Comparison of ENCODE assay signal across 21 cellular contexts in genomic region chr15:83695246-83695645, GRCh38. TPM values are rescaled to one million over a fixed set of nuclear protein-coding genes. Genes with fewer than 3 reads are reported as not detected.
DNase-seq lines count a peak whose midpoint lies in the region; ATAC-seq, FAIRE-seq and TF ChIP-seq lines count a peak whose summit lies in the region.
"Had no signal": no experiment of that assay in that cellular context is flagged by ENCODE, and none has a peak within 500 bp of the region (broad histone marks: within the 10 kb centered on the region; RNA-seq: fewer than 3 reads in every experiment).

No MANE protein-coding gene starts in this region.

- H2BK5ac ChIP-seq in H1 (ENCODE audit: low read depth, low read length) (no peak overlapping the region), mesendoderm (ENCODE audit: low read length) (no peak overlapping the region)

- H2BK12ac ChIP-seq in H1 (ENCODE audit: low read depth, low read length) = 0 out of 2 replicates have a peak overlapping the region, but pooled peaks have one; percentile 45

- no peak overlapping the region for H3K27ac Mint-ChIP-seq in naive thymus-derived CD4-positive, alpha-beta T cell
- no peak overlapping the region for H3K27ac Mint-ChIP-seq in T-helper 17 cell
- no peak overlapping the region for H3K27ac Mint-ChIP-seq in activated CD4-positive, alpha-beta memory T cell treated with anti-CD3 and anti-CD28 coated beads for 36 hours
- H3K27ac Mint-ChIP-seq: effector memory CD8-positive, alpha-beta T cell; T-helper 1 cell treated with Interleukin-12 subunit alpha and Interleukin-12 subunit beta and Interleukin-4 antibody, amounts not matched to agents 30 μg/mL and 1 μg/mL, for 36 hours; type B pancreatic cell had no signal

- no peak overlapping the region for H3K18ac ChIP-seq in H1 (ENCODE audit: extremely low read depth, low read length)
- H3K18ac ChIP-seq in mesendoderm (ENCODE audit: low read length) = no peak overlapping the region

- TF ChIP-seq POLR2A in H1 (IDR thresholded peaks at IDR 0.05; ENCODE audit: control extremely low read depth in 1 of 2, low read depth in 2 of 2, low read length in 2 of 2) = no peak

- no peaks in the 10 kb centered on the region for H3K4me1 Mint-ChIP-seq in naive thymus-derived CD4-positive, alpha-beta T cell
- no peaks in the 10 kb centered on the region for H3K4me1 Mint-ChIP-seq in T-helper 17 cell
- H3K4me1 Mint-ChIP-seq in activated CD4-positive, alpha-beta memory T cell treated with anti-CD3 and anti-CD28 coated beads for 36 hours (ENCODE audit: low read depth) = no peaks in the 10 kb centered on the region

- peak overlapping the region; percentile 85 for H4K91ac ChIP-seq in H1 (replicated peaks; ENCODE audit: insufficient read length, low read length)

- no peak for TF ChIP-seq EP300 in H1 (IDR thresholded peaks at IDR 0.05; ENCODE audit: borderline replicate concordance in 1 of 2, low read depth in 2 of 2, low read length in 2 of 2)

- H3K4me1 ChIP-seq in H1 (replicated peaks in 1 of 4; ENCODE audit: control insufficient read depth in 3 of 4, insufficient read depth in 4 of 4, low read length in 3 of 4) = peaks cover 3 to 14% (median 6%) of the 10 kb centered on the region in 4 experiments; a peak in 6 of 7 replicates
- H3K4me1 ChIP-seq in mesendoderm (ENCODE audit: control insufficient read depth, low read depth, low read length) = peaks cover 1% of the 10 kb centered on the region
- H3K4me1 ChIP-seq in smooth muscle cell (ENCODE audit: low read depth) = peaks cover 10% of the 10 kb centered on the region
- H3K4me1 ChIP-seq in naive thymus-derived CD4-positive, alpha-beta T cell (ENCODE audit: control insufficient read depth in 2 of 2, insufficient read depth in 2 of 2, low read length in 2 of 2) = no peaks in the 10 kb centered on the region

- no peak overlapping the region for H2BK120ac ChIP-seq in H1 (replicated peaks; ENCODE audit: low read depth, low read length)
- H2BK120ac ChIP-seq in mesendoderm (ENCODE audit: low read depth, low read length) = no peak overlapping the region

- WGBS in H1 (ENCODE audit: extremely low coverage in 1 of 2, insufficient coverage in 1 of 2, insufficient read length in 1 of 2, insufficient replicate concordance in 2 of 2, low coverage in 1 of 2, low lambda C conversion rate in 2 of 2, missing lambda C conversion rate in 1 of 2), 2 experiments = 79% methylated on average over 3 of the region's 3 CpGs; no CpG with 5 or more reads in 1 of the 2 experiments
- WGBS in mesendoderm (ENCODE audit: extremely low coverage, insufficient coverage, low lambda C conversion rate) = no CpG with 5 or more reads among the region's 3 CpGs
- 21% methylated on average over 3 of the region's 3 CpGs for WGBS in smooth muscle cell (ENCODE audit: low lambda C conversion rate)

- no peak overlapping the region for H3K14ac ChIP-seq in H1 (ENCODE audit: insufficient read length)

- no peak for FAIRE-seq in H1 (lab: Jason Lieb, UNC)
- FAIRE-seq: keratinocyte had no signal

- H4K20me1 ChIP-seq in H1 (replicated peaks in 1 of 2; ENCODE audit: control insufficient read depth in 1 of 2, insufficient read depth in 2 of 2, low read length in 2 of 2) = peaks cover 0 to 2% of the 10 kb centered on the region in 2 experiments
- no peaks in the 10 kb centered on the region for H4K20me1 ChIP-seq in smooth muscle cell (ENCODE audit: low read depth)

- peaks cover 17% of the 10 kb centered on the region for H3F3A ChIP-seq in smooth muscle cell (ENCODE audit: low read depth)

- H2AFZ ChIP-seq in H1 (ENCODE audit: low read length) (no peak overlapping the region), smooth muscle cell (ENCODE audit: low read depth) (no peak overlapping the region)

- TF ChIP-seq RAD21 in H1 (IDR thresholded peaks at IDR 0.05 in 1 of 2, conservative IDR thresholded peaks at IDR 0.05 in 1 of 2; ENCODE audit: low read depth in 2 of 2, low read length in 2 of 2) = no peak

- H3K36me3 ChIP-seq in H1 (ENCODE audit: control insufficient read depth in 2 of 4, insufficient read depth in 4 of 4, low read length in 3 of 4) (no peaks in the 10 kb centered on the region), mesendoderm (ENCODE audit: control insufficient read depth, insufficient read depth, low read length) (no peaks in the 10 kb centered on the region), smooth muscle cell (ENCODE audit: low read depth) (no peaks in the 10 kb centered on the region)
- H3K36me3 ChIP-seq in naive thymus-derived CD4-positive, alpha-beta T cell (ENCODE audit: control insufficient read depth in 2 of 3, insufficient read depth in 3 of 3, low read length in 3 of 3) = no peaks in the 10 kb centered on the region
- H3K36me3 ChIP-seq: right lobe of liver had no signal

- H3K4me2 ChIP-seq in H1 (ENCODE audit: insufficient read depth in 1 of 2, low read depth in 2 of 2, low read length in 2 of 2) = 0 out of 4 replicates have a peak overlapping the region, but pooled peaks of 1 of the 2 experiments have one; percentile 10
- no peak overlapping the region for H3K4me2 ChIP-seq in mesendoderm (ENCODE audit: low read length)
- peak overlapping the region; percentile 42 for H3K4me2 ChIP-seq in smooth muscle cell

- H3K23ac ChIP-seq in H1 (ENCODE audit: insufficient read length) (no peak overlapping the region), mesendoderm (ENCODE audit: low read length) (no peak overlapping the region)

- no peaks in the 10 kb centered on the region for H3K27me3 ChIP-seq in H1 (replicated peaks in 1 of 4; ENCODE audit: control insufficient read depth in 3 of 4, extremely low read depth in 1 of 4, insufficient read depth in 3 of 4, low read length in 3 of 4)
- no peaks in the 10 kb centered on the region for H3K27me3 ChIP-seq in mesendoderm (ENCODE audit: insufficient read depth, low read length, poor library complexity)
- H3K27me3 ChIP-seq in smooth muscle cell (ENCODE audit: low read depth) = no peaks in the 10 kb centered on the region
- H3K27me3 ChIP-seq in naive thymus-derived CD4-positive, alpha-beta T cell (ENCODE audit: control insufficient read depth in 2 of 2, insufficient read depth in 2 of 2, low read length in 2 of 2) = no peaks in the 10 kb centered on the region
- H3K27me3 ChIP-seq: right lobe of liver had no signal

- peaks cover 0 to 10% (median 1%) of the 10 kb centered on the region in 11 donors for H3K9me3 Mint-ChIP-seq in naive thymus-derived CD4-positive, alpha-beta T cell
- no peaks in the 10 kb centered on the region for H3K9me3 Mint-ChIP-seq in activated CD4-positive, alpha-beta memory T cell treated with anti-CD3 and anti-CD28 coated beads for 36 hours
- H3K9me3 Mint-ChIP-seq: T-helper 1 cell treated with Interleukin-12 subunit alpha and Interleukin-12 subunit beta and Interleukin-4 antibody, amounts not matched to agents 30 μg/mL and 1 μg/mL, for 36 hours; type B pancreatic cell had no signal

- H3K27ac ChIP-seq in RWPE1 (no peak overlapping the region), H1 (ENCODE audit: low read depth, low read length) (no peak overlapping the region), mesendoderm (ENCODE audit: low read depth, low read length) (no peak overlapping the region), smooth muscle cell (ENCODE audit: low read depth) (peak overlapping the region; percentile 45)
- no peak overlapping the region for H3K27ac ChIP-seq in naive thymus-derived CD4-positive, alpha-beta T cell (ENCODE audit: low read depth, low read length)
- H3K27ac ChIP-seq: right lobe of liver, VCaP had no signal

- POLR2A ChIA-PET in RWPE1 (lab: Yijun Ruan, JAX; ENCODE audit: low non-redundant PET) = no interaction called here
- POLR2A ChIA-PET in H1 (lab: Charles Lee; ENCODE audit: partially characterized antibody) = no interaction called here
- POLR2A ChIA-PET in naive thymus-derived CD4-positive, alpha-beta T cell (lab: Charles Lee) = no interaction called here
- POLR2A ChIA-PET in activated CD4-positive, alpha-beta memory T cell treated with anti-CD3 and anti-CD28 coated beads for 36 hours (lab: Charles Lee) = no interaction called here

- H2AK5ac ChIP-seq in H1 (ENCODE audit: low read depth, low read length) = no peak overlapping the region
- no peak overlapping the region for H2AK5ac ChIP-seq in mesendoderm (ENCODE audit: low read length)

- CTCF ChIA-PET in RWPE1 (lab: Yijun Ruan, JAX) = no interaction called here
- CTCF ChIA-PET in H1 (lab: Charles Lee; ENCODE audit: partially characterized antibody) = interaction anchor here (1.1 kb wide), 1 partner anchor 11 kb away, joined by 3 read pairs; no protein-coding TSS in a partner anchor
- CTCF ChIA-PET in naive thymus-derived CD4-positive, alpha-beta T cell (lab: Charles Lee) = no interaction called here
- CTCF ChIA-PET in activated CD4-positive, alpha-beta memory T cell treated with anti-CD3 and anti-CD28 coated beads for 36 hours (lab: Charles Lee) = no interaction called here

- H3K23me2 ChIP-seq in H1 (ENCODE audit: low read depth, low read length) = peaks cover 5% of the 10 kb centered on the region; the same call in 1 of the 2 replicates

- DNase-seq in RWPE1 (ENCODE audit: low spot score) (peak; percentile 26), H1 (ENCODE audit: low read depth in 1 of 2, low spot score in 2 of 2) (no peak), mesendoderm (peak; percentile 44), smooth muscle cell (lab: John Stamatoyannopoulos, UW; ENCODE audit: unreplicated experiment) (no peak), T-helper 17 cell (no peak), mucosa of gallbladder (ENCODE audit: low spot score) (no peak)
- no peak for DNase-seq in naive thymus-derived CD4-positive, alpha-beta T cell
- no peak for DNase-seq in activated CD4-positive, alpha-beta memory T cell treated with anti-CD3 and anti-CD28 coated beads for 36 hours
- DNase-seq: activated naive CD4-positive, alpha-beta T cell treated with Interleukin-2 at 50 U/mL for 16 hours; AML-193; anterior cingulate cortex; effector memory CD8-positive, alpha-beta T cell; NCI-H1105 treated with DMSO at 0.1 percent for 48 hours; NCI-H2107; stimulated activated naive CD4-positive, alpha-beta T cell had no signal

- H3K4me3 ChIP-seq in H1 (ENCODE audit: extremely low read depth in 1 of 4, insufficient read depth in 2 of 4, low read depth in 3 of 4, low read length in 4 of 4) (no peak overlapping the region), mesendoderm (ENCODE audit: low read length) (no peak overlapping the region), smooth muscle cell (no peak overlapping the region)
- no peak overlapping the region for H3K4me3 ChIP-seq in naive thymus-derived CD4-positive, alpha-beta T cell (ENCODE audit: low read length)
- H3K4me3 ChIP-seq: right lobe of liver had no signal

- no peaks in the 10 kb centered on the region for H3K36me3 Mint-ChIP-seq in naive thymus-derived CD4-positive, alpha-beta T cell
- no peaks in the 10 kb centered on the region for H3K36me3 Mint-ChIP-seq in T-helper 17 cell (ENCODE audit: low read depth)
- no peaks in the 10 kb centered on the region for H3K36me3 Mint-ChIP-seq in activated CD4-positive, alpha-beta memory T cell treated with anti-CD3 and anti-CD28 coated beads for 36 hours
- H3K36me3 Mint-ChIP-seq: type B pancreatic cell had no signal

- H4K5ac ChIP-seq in H1 (ENCODE audit: insufficient read length, low read depth, low read length) = no peak overlapping the region
- no peak overlapping the region for H4K5ac ChIP-seq in mesendoderm (ENCODE audit: low read length)

- H3K27me3 Mint-ChIP-seq in naive thymus-derived CD4-positive, alpha-beta T cell = peaks cover under 1 to 32% (median 13%) of the 10 kb centered on the region in 5 donors
- H3K27me3 Mint-ChIP-seq in T-helper 17 cell = no peaks in the 10 kb centered on the region
- no peaks in the 10 kb centered on the region for H3K27me3 Mint-ChIP-seq in activated CD4-positive, alpha-beta memory T cell treated with anti-CD3 and anti-CD28 coated beads for 36 hours
- H3K27me3 Mint-ChIP-seq: effector memory CD8-positive, alpha-beta T cell had no signal

- intact Hi-C loops in naive thymus-derived CD4-positive, alpha-beta T cell (cut with micrococcal nuclease) = no loop called here
- intact Hi-C loops in activated CD4-positive, alpha-beta memory T cell treated with anti-CD3 and anti-CD28 coated beads for 36 hours (cut with micrococcal nuclease) = no loop called here

- H4K8ac ChIP-seq in H1 (ENCODE audit: extremely low read depth, insufficient read depth, low read length) (no peak overlapping the region), mesendoderm (ENCODE audit: low read depth, low read length) (no peak overlapping the region)

- H2BK15ac ChIP-seq in H1 (ENCODE audit: low read length) = no peak overlapping the region
- H2BK15ac ChIP-seq in mesendoderm (replicated peaks; ENCODE audit: low read depth) = no peak overlapping the region

- H3K56ac ChIP-seq in H1 (replicated peaks; ENCODE audit: insufficient read length, low read depth, low read length) (peak overlapping the region; percentile 99), mesendoderm (ENCODE audit: low read length) (no peak overlapping the region)

- H2BK20ac ChIP-seq in H1 (ENCODE audit: low read length) = no peak overlapping the region; the same call in 1 of the 2 replicates

- no peak overlapping the region for H3K4me3 Mint-ChIP-seq in naive thymus-derived CD4-positive, alpha-beta T cell
- no peak overlapping the region for H3K4me3 Mint-ChIP-seq in T-helper 17 cell
- H3K4me3 Mint-ChIP-seq in activated CD4-positive, alpha-beta memory T cell treated with anti-CD3 and anti-CD28 coated beads for 36 hours = no peak overlapping the region
- H3K4me3 Mint-ChIP-seq: effector memory CD8-positive, alpha-beta T cell; T-helper 1 cell treated with Interleukin-12 subunit alpha and Interleukin-12 subunit beta and Interleukin-4 antibody, amounts not matched to agents 30 μg/mL and 1 μg/mL, for 36 hours; type B pancreatic cell had no signal

- no peak for TF ChIP-seq CTCF in RWPE1 (conservative IDR thresholded peaks at IDR 0.05; ENCODE audit: low read depth)
- TF ChIP-seq CTCF in H1 (IDR thresholded peaks at IDR 0.05; ENCODE audit: control extremely low read depth in 1 of 3, insufficient read depth in 1 of 3, low read depth in 1 of 3, low read length in 3 of 3) = no peak
- TF ChIP-seq CTCF in smooth muscle cell (IDR thresholded peaks at IDR 0.05; ENCODE audit: borderline replicate concordance, insufficient read depth, poor library complexity, severe bottlenecking) = no peak

- H3K9ac ChIP-seq in H1 (replicated peaks in 1 of 4; ENCODE audit: extremely low read depth in 1 of 4, low read depth in 3 of 4, low read length in 3 of 4) = no peak overlapping the region
- no peak overlapping the region for H3K9ac ChIP-seq in mesendoderm (ENCODE audit: low read length)
- H3K9ac ChIP-seq in smooth muscle cell (ENCODE audit: low read depth) = no peak overlapping the region

- ATAC-seq in naive thymus-derived CD4-positive, alpha-beta T cell = no peak
- no peak for ATAC-seq in T-helper 17 cell
- ATAC-seq: effector memory CD8-positive, alpha-beta T cell had no signal

- no peak overlapping the region for H3K4ac ChIP-seq in H1 (replicated peaks; ENCODE audit: insufficient read length, low read depth, low read length)
- H3K4ac ChIP-seq in mesendoderm (ENCODE audit: low read depth, low read length) = no peak overlapping the region

- H3K9me3 ChIP-seq in H1 (ENCODE audit: insufficient read depth in 2 of 2, low read depth in 1 of 2, low read length in 1 of 2) (no peaks in the 10 kb centered on the region), smooth muscle cell (replicated peaks; ENCODE audit: low read depth) (no peaks in the 10 kb centered on the region), T-helper 17 cell (ENCODE audit: control insufficient read depth, low read length, poor library complexity, severe bottlenecking) (no peaks in the 10 kb centered on the region)
- no peaks in the 10 kb centered on the region for H3K9me3 ChIP-seq in naive thymus-derived CD4-positive, alpha-beta T cell (ENCODE audit: control insufficient read depth in 2 of 3, low read length in 3 of 3)
- H3K9me3 ChIP-seq: right lobe of liver had no signal

- H3K79me1 ChIP-seq in H1 (ENCODE audit: low read depth, low read length) = no peaks in the 10 kb centered on the region
- no peaks in the 10 kb centered on the region for H3K79me1 ChIP-seq in mesendoderm (ENCODE audit: low read length)

- H3K79me2 ChIP-seq in H1 (ENCODE audit: control insufficient read depth in 1 of 2, insufficient read depth in 2 of 2, low read length in 2 of 2) = no peaks in the 10 kb centered on the region
- no peaks in the 10 kb centered on the region for H3K79me2 ChIP-seq in mesendoderm (ENCODE audit: control insufficient read depth, insufficient read depth, low read length)
- H3K79me2 ChIP-seq in smooth muscle cell (ENCODE audit: low read depth) = no peaks in the 10 kb centered on the region

RNA-seq across cellular contexts. Expression of gene ADAMTSL3, which starts 41.3 kb away (rescaled TPM):
- total RNA-seq in H1 (2021; fragmentation: NEBNext Ultra II Directional; extraction: Animal tissue kit (Norgen Biotek cat#: 25700)) = 0.75 and 1.4 TPM in 2 replicates
- 0.35 TPM in 2 replicates for polyA plus RNA-seq in H1 (2011; rRNA removed)
- 0.36 TPM for polyA plus RNA-seq in H1 (2011; cell fraction: cytosol; rRNA removed)
- 1.2 TPM for polyA plus RNA-seq in H1 (2011; cell fraction: nucleus; rRNA removed)
- 0.49 to 0.82 TPM (median 0.72 TPM) in 4 replicates for polyA plus RNA-seq in H1 (2012, experiment 1 of 2)
- 0.09 TPM for polyA plus RNA-seq in H1 (2012, experiment 2 of 2)
- 0.53 TPM for polyA plus RNA-seq in H1 (2013, experiment 1 of 2)
- polyA plus RNA-seq in H1 (2013, experiment 2 of 2) = 0.63 TPM
- polyA minus RNA-seq in H1 (2011; rRNA and poly(A)+ RNA removed) = 1.5 and 5.4 TPM in 2 replicates
- 0.59 TPM for polyA minus RNA-seq in H1 (2011; cell fraction: cytosol; rRNA and poly(A)+ RNA removed)
- 2.4 TPM for polyA minus RNA-seq in H1 (2011; cell fraction: nucleus; rRNA and poly(A)+ RNA removed)
- polyA plus RNA-seq in mesendoderm (2013, experiment 1 of 2) = 0.38 TPM
- polyA plus RNA-seq in mesendoderm (2013, experiment 2 of 2) = 0.49 TPM
- 0.22 and 1.2 TPM in 2 replicates for total RNA-seq in smooth muscle cell
- polyA plus RNA-seq in smooth muscle cell = 0.17 and 0.44 TPM in 2 replicates
- not detected for total RNA-seq in naive thymus-derived CD4-positive, alpha-beta T cell
- not detected for polyA plus RNA-seq in naive thymus-derived CD4-positive, alpha-beta T cell
- not detected for total RNA-seq in T-helper 17 cell
- 5.7 TPM for total RNA-seq in mucosa of gallbladder
- total RNA-seq in activated CD4-positive, alpha-beta memory T cell treated with anti-CD3 and anti-CD28 coated beads for 36 hours = not detected
- total RNA-seq: OCI-LY7 had no signal

Comparison
In these comparisons a context has a peak if more than half of its experiments do, and no peak if none do; other contexts are left out.
1. DNase-seq: peak in RWPE1 (single experiment) and mesendoderm (single experiment); none in H1 (0 of 2), smooth muscle cell (single experiment), naive thymus-derived CD4-positive, alpha-beta T cell (0 of 9), T-helper 17 cell (0 of 3), mucosa of gallbladder (single experiment) and activated CD4-positive, alpha-beta memory T cell treated with anti-CD3 and anti-CD28 coated beads for 36 hours (single experiment).